Comparison of ENCODE assay signal across 9 cellular contexts in genomic region chr5:36777105-36777757, GRCh38.
DNase-seq lines count a peak whose midpoint lies in the region; ATAC-seq and TF ChIP-seq lines count a peak whose summit lies in the region.
"Had no signal": no experiment of that assay in that cellular context is flagged by ENCODE, and none has a peak within 500 bp of the region (broad histone marks: within the 10 kb centered on the region; RNA-seq: fewer than 3 reads in every experiment).

No MANE protein-coding gene starts in this region.

- no peaks in the 10 kb centered on the region for H3K79me2 ChIP-seq in smooth muscle cell (ENCODE audit: low read depth)

- H3F3A ChIP-seq in smooth muscle cell (ENCODE audit: low read depth): no peaks in the 10 kb centered on the region

- H3K4me3 Mint-ChIP-seq in glutamatergic neuron (ENCODE audit: unreplicated experiment): no peak overlapping the region

- H2AFZ ChIP-seq in smooth muscle cell (ENCODE audit: low read depth): peak overlapping the region; percentile 65

- H3K4me1 Mint-ChIP-seq in glutamatergic neuron (ENCODE audit: low read depth, unreplicated experiment): peaks cover 15% of the 10 kb centered on the region

- H3K36me3 ChIP-seq in smooth muscle cell (ENCODE audit: low read depth) (no peaks in the 10 kb centered on the region), aorta (ENCODE audit: control insufficient read depth in 1 of 2, insufficient read depth in 2 of 2, low read length in 1 of 2) (no peaks in the 10 kb centered on the region)
- H3K36me3 ChIP-seq: BLaER1 had no signal

- H3K4me1 ChIP-seq in smooth muscle cell (ENCODE audit: low read depth) (no peaks in the 10 kb centered on the region), aorta (ENCODE audit: control insufficient read depth in 1 of 2, insufficient read depth in 2 of 2, low read length in 2 of 2) (no peaks in the 10 kb centered on the region)

- H3K9me3 Mint-ChIP-seq in glutamatergic neuron (ENCODE audit: unreplicated experiment): peaks cover 3% of the 10 kb centered on the region

- no peaks in the 10 kb centered on the region for H3K27me3 ChIP-seq in smooth muscle cell (ENCODE audit: low read depth)
- H3K27me3 ChIP-seq in aorta (ENCODE audit: control insufficient read depth in 1 of 2, insufficient read depth in 2 of 2, low read length in 1 of 2): peaks cover 0 to under 1% of the 10 kb centered on the region in 2 donors
- H3K27me3 ChIP-seq: BLaER1 had no signal

- no peak overlapping the region for H3K27ac ChIP-seq in smooth muscle cell (ENCODE audit: low read depth)
- no peak overlapping the region for H3K27ac ChIP-seq in aorta (ENCODE audit: low read depth in 1 of 2, low read length in 2 of 2)
- H3K27ac ChIP-seq: BLaER1 had no signal

- no peak overlapping the region for H3K4me3 ChIP-seq in smooth muscle cell
- no peak overlapping the region for H3K4me3 ChIP-seq in aorta (ENCODE audit: low read length in 2 of 2)
- H3K4me3 ChIP-seq: BLaER1 had no signal

- TF ChIP-seq CTCF in glutamatergic neuron (IDR thresholded peaks at IDR 0.05; ENCODE audit: partially characterized antibody, unreplicated experiment) (peak; percentile 45), smooth muscle cell (IDR thresholded peaks at IDR 0.05; ENCODE audit: borderline replicate concordance, insufficient read depth, poor library complexity, severe bottlenecking) (peak; percentile 19)

- peak; percentile 3 for DNase-seq in NCI-H146 (lab: John Stamatoyannopoulos, UW)
- DNase-seq in NCI-H146 treated with DMSO at 0.1 percent for 48 hours (lab: John Stamatoyannopoulos, UW; ENCODE audit: unreplicated experiment): no peak
- peak; percentile 36 for DNase-seq in RPMI7951 (ENCODE audit: low read depth)
- peak; percentile 37 for DNase-seq in glutamatergic neuron
- no peak for DNase-seq in smooth muscle cell (lab: John Stamatoyannopoulos, UW; ENCODE audit: unreplicated experiment)
- DNase-seq in aorta: no peak
- no peak for DNase-seq in NCI-H1048 (lab: John Stamatoyannopoulos, UW)

- H4K20me1 ChIP-seq in smooth muscle cell (ENCODE audit: low read depth): no peaks in the 10 kb centered on the region
- H4K20me1 ChIP-seq: BLaER1 had no signal

- ATAC-seq in aorta (ENCODE audit: low FRiP score) (no peak), HG02642 (IDR thresholded peaks at IDR 0.05; ENCODE audit: poor library complexity, unreplicated experiment) (no peak)

- H3K27ac Mint-ChIP-seq in glutamatergic neuron (ENCODE audit: unreplicated experiment): no peak overlapping the region

- H3K36me3 Mint-ChIP-seq in glutamatergic neuron (ENCODE audit: unreplicated experiment): no peaks in the 10 kb centered on the region

- no peaks in the 10 kb centered on the region for H3K9me3 ChIP-seq in smooth muscle cell (replicated peaks; ENCODE audit: low read depth)
- H3K9me3 ChIP-seq in aorta (ENCODE audit: control insufficient read depth, low read length): no peaks in the 10 kb centered on the region

- H3K4me2 ChIP-seq in smooth muscle cell: no peak overlapping the region
- H3K4me2 ChIP-seq: BLaER1 had no signal

- H3K9ac ChIP-seq in smooth muscle cell (ENCODE audit: low read depth): no peak overlapping the region
- H3K9ac ChIP-seq: BLaER1 had no signal

- WGBS in smooth muscle cell (ENCODE audit: low lambda C conversion rate): 38% methylated on average over 5 of the region's 5 CpGs
- WGBS in aorta, 2 donors: 13 to 17% methylated on average over 5 of the region's 5 CpGs

- intact Hi-C loops in aorta (cut with DNase I): no loop called here

- no peaks in the 10 kb centered on the region for H3K27me3 Mint-ChIP-seq in glutamatergic neuron (ENCODE audit: unreplicated experiment)

Comparison
In these comparisons a context has a peak if more than half of its experiments do, and no peak if none do; other contexts are left out.
1. DNase-seq: peak in NCI-H146 (single experiment), RPMI7951 (single experiment) and glutamatergic neuron (single experiment); none in NCI-H146 treated with DMSO at 0.1 percent for 48 hours (single experiment), smooth muscle cell (single experiment), aorta (0 of 2) and NCI-H1048 (single experiment).